In the genomic region with DNA sequence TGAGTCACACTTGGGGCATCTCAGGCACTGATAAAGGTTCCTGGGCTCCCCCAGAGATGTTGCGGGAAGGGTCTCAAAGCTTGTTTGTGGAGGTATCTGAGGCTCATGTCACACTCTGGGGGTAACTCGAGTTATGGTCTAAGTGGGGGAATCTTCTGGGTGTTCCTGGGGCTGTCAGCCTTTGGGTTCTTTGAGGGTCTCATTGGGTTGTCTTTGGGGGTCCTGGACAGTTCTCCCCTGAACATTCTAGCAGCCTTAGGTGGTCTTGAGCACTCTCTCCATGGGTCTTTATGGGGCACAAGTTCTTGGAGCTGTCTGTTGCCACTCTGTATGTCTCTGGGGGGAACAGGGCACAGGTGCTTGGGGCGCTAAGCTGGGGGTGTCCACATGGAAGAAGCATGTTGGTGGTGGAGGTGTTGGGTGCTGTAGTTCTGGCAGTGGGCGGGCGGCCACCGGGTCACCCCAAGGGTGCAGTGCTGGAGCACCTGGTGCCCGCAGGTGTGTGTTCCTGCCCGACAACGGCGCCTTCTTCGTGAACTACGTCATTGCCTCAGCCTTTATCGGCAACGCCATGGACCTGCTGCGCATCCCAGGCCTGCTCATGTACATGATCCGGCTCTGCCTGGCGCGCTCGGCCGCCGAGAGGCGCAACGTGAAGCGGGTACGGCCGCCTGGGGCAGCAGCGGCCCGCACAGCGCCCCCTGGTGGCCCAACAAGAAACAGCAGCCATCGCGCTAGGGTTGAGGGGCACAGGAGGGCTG, we compare ENCODE assay signal across 1 cellular context.
TF ChIP-seq lines count a peak whose summit lies in the region.

No MANE protein-coding gene starts in this region.

TF ChIP-seq in HepG2, 621 proteins besides CTCF, POLR2A, EP300 and RAD21 (continued from another document and continues in another):
- TF ChIP-seq ZNF280B (CRISPR knock-in tag; IDR thresholded peaks at IDR 0.05; ENCODE audit: borderline replicate concordance) (no peak; the same call in 1 of the 2 replicates), ZNF224 (CRISPR knock-in tag; IDR thresholded peaks at IDR 0.05) (no peak; the same call in 1 of the 2 replicates), RXRB (CRISPR knock-in tag; IDR thresholded peaks at IDR 0.05; ENCODE audit: borderline replicate concordance) (peak; percentile 58; the same call in 1 of the 2 replicates), ZNF687 (CRISPR knock-in tag; IDR thresholded peaks at IDR 0.05) (peak; percentile 92), HOMEZ (CRISPR knock-in tag; IDR thresholded peaks at IDR 0.05; ENCODE audit: low read depth) (0 out of 2 replicates have a peak, but pooled peaks have one; percentile 21), SRY (CRISPR knock-in tag; IDR thresholded peaks at IDR 0.05) (0 out of 2 replicates have a peak, but pooled peaks have one; percentile 47), BCL6 (CRISPR knock-in tag; IDR thresholded peaks at IDR 0.05) (peak; percentile 40; the same call in 1 of the 2 replicates), ZNF33A (CRISPR knock-in tag; IDR thresholded peaks at IDR 0.05; ENCODE audit: borderline replicate concordance) (no peak), HNF1A (IDR thresholded peaks at IDR 0.05; ENCODE audit: low read depth) (no peak), HNF1A (CRISPR knock-in tag; IDR thresholded peaks at IDR 0.05; ENCODE audit: borderline replicate concordance) (no peak), MYC (CRISPR knock-in tag; IDR thresholded peaks at IDR 0.05; ENCODE audit: borderline replicate concordance) (peak; percentile 53; the same call in 1 of the 2 replicates), NFKBIZ (CRISPR knock-in tag; IDR thresholded peaks at IDR 0.05) (0 out of 2 replicates have a peak, but pooled peaks have one; percentile 25), CBX1 (IDR thresholded peaks at IDR 0.05; ENCODE audit: low read depth) (no peak), CSRNP1 (CRISPR knock-in tag; IDR thresholded peaks at IDR 0.05) (peak; percentile 96; the same call in 1 of the 2 replicates), GTF3A (CRISPR knock-in tag; conservative IDR thresholded peaks at IDR 0.05) (no peak), ZFP62 (CRISPR knock-in tag; IDR thresholded peaks at IDR 0.05) (no peak), GATAD1 (CRISPR knock-in tag; IDR thresholded peaks at IDR 0.05) (peak; percentile 65; the same call in 1 of the 2 replicates)
- TF ChIP-seq, protein P1, sequence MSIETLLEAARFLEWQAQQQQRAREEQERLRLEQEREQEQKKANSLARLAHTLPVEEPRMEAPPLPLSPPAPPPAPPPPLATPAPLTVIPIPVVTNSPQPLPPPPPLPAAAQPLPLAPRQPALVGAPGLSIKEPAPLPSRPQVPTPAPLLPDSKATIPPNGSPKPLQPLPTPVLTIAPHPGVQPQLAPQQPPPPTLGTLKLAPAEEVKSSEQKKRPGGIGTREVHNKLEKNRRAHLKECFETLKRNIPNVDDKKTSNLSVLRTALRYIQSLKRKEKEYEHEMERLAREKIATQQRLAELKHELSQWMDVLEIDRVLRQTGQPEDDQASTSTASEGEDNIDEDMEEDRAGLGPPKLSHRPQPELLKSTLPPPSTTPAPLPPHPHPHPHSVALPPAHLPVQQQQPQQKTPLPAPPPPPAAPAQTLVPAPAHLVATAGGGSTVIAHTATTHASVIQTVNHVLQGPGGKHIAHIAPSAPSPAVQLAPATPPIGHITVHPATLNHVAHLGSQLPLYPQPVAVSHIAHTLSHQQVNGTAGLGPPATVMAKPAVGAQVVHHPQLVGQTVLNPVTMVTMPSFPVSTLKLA (IDR thresholded peaks at IDR 0.05): no peak
- TF ChIP-seq, protein P2, sequence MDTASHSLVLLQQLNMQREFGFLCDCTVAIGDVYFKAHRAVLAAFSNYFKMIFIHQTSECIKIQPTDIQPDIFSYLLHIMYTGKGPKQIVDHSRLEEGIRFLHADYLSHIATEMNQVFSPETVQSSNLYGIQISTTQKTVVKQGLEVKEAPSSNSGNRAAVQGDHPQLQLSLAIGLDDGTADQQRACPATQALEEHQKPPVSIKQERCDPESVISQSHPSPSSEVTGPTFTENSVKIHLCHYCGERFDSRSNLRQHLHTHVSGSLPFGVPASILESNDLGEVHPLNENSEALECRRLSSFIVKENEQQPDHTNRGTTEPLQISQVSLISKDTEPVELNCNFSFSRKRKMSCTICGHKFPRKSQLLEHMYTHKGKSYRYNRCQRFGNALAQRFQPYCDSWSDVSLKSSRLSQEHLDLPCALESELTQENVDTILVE (CRISPR knock-in tag; IDR thresholded peaks at IDR 0.05): 0 out of 2 replicates have a peak, but pooled peaks have one; percentile 23
- TF ChIP-seq, protein P3, sequence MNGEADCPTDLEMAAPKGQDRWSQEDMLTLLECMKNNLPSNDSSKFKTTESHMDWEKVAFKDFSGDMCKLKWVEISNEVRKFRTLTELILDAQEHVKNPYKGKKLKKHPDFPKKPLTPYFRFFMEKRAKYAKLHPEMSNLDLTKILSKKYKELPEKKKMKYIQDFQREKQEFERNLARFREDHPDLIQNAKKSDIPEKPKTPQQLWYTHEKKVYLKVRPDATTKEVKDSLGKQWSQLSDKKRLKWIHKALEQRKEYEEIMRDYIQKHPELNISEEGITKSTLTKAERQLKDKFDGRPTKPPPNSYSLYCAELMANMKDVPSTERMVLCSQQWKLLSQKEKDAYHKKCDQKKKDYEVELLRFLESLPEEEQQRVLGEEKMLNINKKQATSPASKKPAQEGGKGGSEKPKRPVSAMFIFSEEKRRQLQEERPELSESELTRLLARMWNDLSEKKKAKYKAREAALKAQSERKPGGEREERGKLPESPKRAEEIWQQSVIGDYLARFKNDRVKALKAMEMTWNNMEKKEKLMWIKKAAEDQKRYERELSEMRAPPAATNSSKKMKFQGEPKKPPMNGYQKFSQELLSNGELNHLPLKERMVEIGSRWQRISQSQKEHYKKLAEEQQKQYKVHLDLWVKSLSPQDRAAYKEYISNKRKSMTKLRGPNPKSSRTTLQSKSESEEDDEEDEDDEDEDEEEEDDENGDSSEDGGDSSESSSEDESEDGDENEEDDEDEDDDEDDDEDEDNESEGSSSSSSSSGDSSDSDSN (CRISPR knock-in tag; IDR thresholded peaks at IDR 0.05): peak; percentile 72
- TF ChIP-seq, protein P4, sequence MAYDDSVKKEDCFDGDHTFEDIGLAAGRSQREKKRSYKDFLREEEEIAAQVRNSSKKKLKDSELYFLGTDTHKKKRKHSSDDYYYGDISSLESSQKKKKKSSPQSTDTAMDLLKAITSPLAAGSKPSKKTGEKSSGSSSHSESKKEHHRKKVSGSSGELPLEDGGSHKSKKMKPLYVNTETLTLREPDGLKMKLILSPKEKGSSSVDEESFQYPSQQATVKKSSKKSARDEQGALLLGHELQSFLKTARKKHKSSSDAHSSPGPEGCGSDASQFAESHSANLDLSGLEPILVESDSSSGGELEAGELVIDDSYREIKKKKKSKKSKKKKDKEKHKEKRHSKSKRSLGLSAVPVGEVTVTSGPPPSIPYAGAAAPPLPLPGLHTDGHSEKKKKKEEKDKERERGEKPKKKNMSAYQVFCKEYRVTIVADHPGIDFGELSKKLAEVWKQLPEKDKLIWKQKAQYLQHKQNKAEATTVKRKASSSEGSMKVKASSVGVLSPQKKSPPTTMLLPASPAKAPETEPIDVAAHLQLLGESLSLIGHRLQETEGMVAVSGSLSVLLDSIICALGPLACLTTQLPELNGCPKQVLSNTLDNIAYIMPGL (CRISPR knock-in tag; IDR thresholded peaks at IDR 0.05; ENCODE audit: borderline replicate concordance in 1 of 2, low read depth in 1 of 2): peak; percentile 78 to 82; a peak in 3 of 4 replicates
